In genomic region chr17:16866436-16866835, GRCh38 we compare ENCODE assay signal across 19 cellular contexts.
DNase-seq lines count a peak whose midpoint lies in the region; ATAC-seq, FAIRE-seq and TF ChIP-seq lines count a peak whose summit lies in the region.
"Had no signal": no experiment of that assay in that cellular context is flagged by ENCODE, and none has a peak within 500 bp of the region (broad histone marks: within the 10 kb centered on the region; RNA-seq: fewer than 3 reads in every experiment).

No MANE protein-coding gene starts in this region.

- no peak overlapping the region for H2AK5ac ChIP-seq in mesendoderm (ENCODE audit: low read length)

- TF ChIP-seq EP300 in HepG2 (IDR thresholded peaks at IDR 0.05; ENCODE audit: low read depth in 2 of 2, low read length in 2 of 2) (no peak), HepG2 (CRISPR knock-in tag; IDR thresholded peaks at IDR 0.05; ENCODE audit: borderline replicate concordance) (no peak)

- ATAC-seq in HepG2 (no peak), PC-3 (no peak)
- ATAC-seq: GM12878 had no signal

- TF ChIP-seq RAD21 in liver (IDR thresholded peaks at IDR 0.05) (no peak), HepG2 (CRISPR knock-in tag; IDR thresholded peaks at IDR 0.05) (no peak)

- no peak overlapping the region for H2BK120ac ChIP-seq in mesendoderm (ENCODE audit: low read depth, low read length)

- BruUV-seq in HepG2 (replicated peaks; lab: Mats Ljungman, UMichigan) (no TSS peak), PC-3 (replicated peaks; lab: Mats Ljungman, UMichigan) (no TSS peak)

- CTCF ChIA-PET in HepG2 (lab: Yijun Ruan, JAX; ENCODE audit: low intra/inter-chr PET ratio, low total read pairs) (no interaction called here), PC-3 (lab: Charles Lee) (no interaction called here)

- H3K4ac ChIP-seq in mesendoderm (ENCODE audit: low read depth, low read length): no peak overlapping the region

- no peaks in the 10 kb centered on the region for H3K79me2 ChIP-seq in HepG2 (ENCODE audit: insufficient read depth, low read length)
- no peaks in the 10 kb centered on the region for H3K79me2 ChIP-seq in PC-3 (ENCODE audit: low read length)
- H3K79me2 ChIP-seq in mesendoderm (ENCODE audit: control insufficient read depth, insufficient read depth, low read length): no peaks in the 10 kb centered on the region

- H3K4me2 ChIP-seq in HepG2 (ENCODE audit: low read depth, low read length): no peak overlapping the region
- no peak overlapping the region for H3K4me2 ChIP-seq in PC-3 (ENCODE audit: low read length)
- no peak overlapping the region for H3K4me2 ChIP-seq in mesendoderm (ENCODE audit: low read length)
- H3K4me2 ChIP-seq: GM23338 had no signal

- H3F3A ChIP-seq in PC-3 (ENCODE audit: low read length, unreplicated experiment): no peaks in the 10 kb centered on the region

- H3K36me3 ChIP-seq in liver (ENCODE audit: control insufficient read depth in 4 of 4, insufficient read depth in 3 of 4, low read depth in 1 of 4, low read length in 3 of 4): no peaks in the 10 kb centered on the region
- no peaks in the 10 kb centered on the region for H3K36me3 ChIP-seq in HepG2 (replicated peaks in 1 of 2; ENCODE audit: control insufficient read depth in 1 of 2, insufficient read depth in 2 of 2, low read length in 2 of 2)
- no peaks in the 10 kb centered on the region for H3K36me3 ChIP-seq in PC-3 (ENCODE audit: low read depth, low read length)
- H3K36me3 ChIP-seq in mesendoderm (ENCODE audit: control insufficient read depth, insufficient read depth, low read length): no peaks in the 10 kb centered on the region
- H3K36me3 ChIP-seq in testis (ENCODE audit: low read depth, missing control alignments): no peaks in the 10 kb centered on the region

- no peak overlapping the region for H2AFZ ChIP-seq in HepG2 (ENCODE audit: low read length)
- no peak overlapping the region for H2AFZ ChIP-seq in PC-3 (ENCODE audit: low read length)
- H2AFZ ChIP-seq: GM23338 had no signal

- intact Hi-C loops in HepG2 (cut with micrococcal nuclease; ENCODE audit: unreplicated experiment) (no loop called here), PC-3 (cut with micrococcal nuclease) (no loop called here), testis (cut with DNase I; ENCODE audit: low total_unique reads) (no loop called here)

- TF ChIP-seq CTCF in liver (IDR thresholded peaks at IDR 0.05; ENCODE audit: low read depth, low read length, missing input control) (no peak), HepG2 (CRISPR knock-in tag; IDR thresholded peaks at IDR 0.05) (no peak), PC-3 (conservative IDR thresholded peaks at IDR 0.05; ENCODE audit: low read depth, low read length) (no peak), testis (IDR thresholded peaks at IDR 0.05) (no peak)

- in situ Hi-C loops in HepG2 (cut with HindIII; ENCODE audit: extremely low pct_ligation_motif_present, low pct_unique_long_range_greater_than_20kb): no loop called here

- no peaks in the 10 kb centered on the region for H3K9me2 ChIP-seq in PC-3 (replicated peaks; ENCODE audit: low read length)

- H3K23ac ChIP-seq in mesendoderm (ENCODE audit: low read length): no peak overlapping the region

- H3K9me3 ChIP-seq in liver (ENCODE audit: control insufficient read depth in 4 of 4, low read length in 3 of 4) (no peaks in the 10 kb centered on the region), HepG2 (ENCODE audit: low read length) (no peaks in the 10 kb centered on the region), PC-3 (ENCODE audit: low read length) (no peaks in the 10 kb centered on the region), testis (no peaks in the 10 kb centered on the region)

- no peak overlapping the region for H2BK15ac ChIP-seq in mesendoderm (replicated peaks; ENCODE audit: low read depth)

- H3K4me1 ChIP-seq in liver (ENCODE audit: control insufficient read depth in 4 of 4, insufficient read depth in 4 of 4, low read length in 3 of 4): peaks cover 0 to 8% (median 6%) of the 10 kb centered on the region in 4 donors
- no peaks in the 10 kb centered on the region for H3K4me1 ChIP-seq in HepG2 (ENCODE audit: insufficient read depth, low read length)
- peaks cover 16% of the 10 kb centered on the region for H3K4me1 ChIP-seq in PC-3 (ENCODE audit: insufficient read depth, low read length)
- no peaks in the 10 kb centered on the region for H3K4me1 ChIP-seq in mesendoderm (ENCODE audit: control insufficient read depth, low read depth, low read length)
- H3K4me1 ChIP-seq in testis: no peaks in the 10 kb centered on the region

- H4K8ac ChIP-seq in mesendoderm (ENCODE audit: low read depth, low read length): no peak overlapping the region

- WGBS in liver: 89% methylated on average over 8 of the region's 8 CpGs
- WGBS in HepG2 (ENCODE audit: low lambda C conversion rate): 75% methylated on average over 8 of the region's 8 CpGs
- no CpG with 5 or more reads among the region's 8 CpGs for WGBS in mesendoderm (ENCODE audit: extremely low coverage, insufficient coverage, low lambda C conversion rate)
- 81 to 87% methylated on average over 7 to 8 of the region's 8 CpGs for WGBS in testis, 2 donors

- H3K27ac ChIP-seq in liver (ENCODE audit: low read depth in 1 of 2, low read length in 2 of 2) (peak overlapping the region; percentile 16 to 69), HepG2 (ENCODE audit: extremely low read length, insufficient read depth, low read length) (no peak overlapping the region), PC-3 (ENCODE audit: low read length) (peak overlapping the region; percentile 80), mesendoderm (ENCODE audit: low read depth, low read length) (no peak overlapping the region), testis (no peak overlapping the region)
- H3K27ac ChIP-seq: SK-N-MC had no signal

- H3K4me3 ChIP-seq in liver (ENCODE audit: low read depth in 1 of 3, low read length in 3 of 3) (no peak overlapping the region), HepG2 (replicated peaks in 1 of 3; ENCODE audit: insufficient read depth in 1 of 3, low read depth in 2 of 3, low read length in 3 of 3) (no peak overlapping the region), PC-3 (ENCODE audit: low read length) (no peak overlapping the region), mesendoderm (ENCODE audit: low read length) (no peak overlapping the region), testis (no peak overlapping the region)
- H3K4me3 ChIP-seq: GM12878, GM23338, SK-N-MC had no signal

- H3K9ac ChIP-seq in liver (ENCODE audit: low read depth in 1 of 2, low read length in 2 of 2) (no peak overlapping the region), HepG2 (ENCODE audit: insufficient read depth, low read depth, low read length) (no peak overlapping the region), PC-3 (ENCODE audit: low read length) (peak overlapping the region; percentile 14; the same call in 1 of the 2 replicates), mesendoderm (ENCODE audit: low read length) (no peak overlapping the region)

- H3K18ac ChIP-seq in mesendoderm (ENCODE audit: low read length): peak overlapping the region; percentile 76

- no peak for FAIRE-seq in HepG2 (lab: Jason Lieb, UNC)
- FAIRE-seq: GM12878 had no signal

- H3K56ac ChIP-seq in mesendoderm (ENCODE audit: low read length): peak overlapping the region; percentile 42

- no peaks in the 10 kb centered on the region for H3K27me3 ChIP-seq in liver (ENCODE audit: control insufficient read depth in 4 of 4, insufficient read depth in 4 of 4, low read length in 3 of 4)
- H3K27me3 ChIP-seq in HepG2 (ENCODE audit: control insufficient read depth in 1 of 2, insufficient read depth in 2 of 2, low read length in 2 of 2): no peaks in the 10 kb centered on the region
- no peaks in the 10 kb centered on the region for H3K27me3 ChIP-seq in PC-3 (ENCODE audit: low read length)
- no peaks in the 10 kb centered on the region for H3K27me3 ChIP-seq in mesendoderm (ENCODE audit: insufficient read depth, low read length, poor library complexity)
- no peaks in the 10 kb centered on the region for H3K27me3 ChIP-seq in testis

- H4K20me1 ChIP-seq in HepG2 (ENCODE audit: insufficient read depth, low read length) (no peaks in the 10 kb centered on the region), PC-3 (ENCODE audit: low read length) (no peaks in the 10 kb centered on the region)

- no peak overlapping the region for H4K5ac ChIP-seq in mesendoderm (ENCODE audit: low read length)

- no peak overlapping the region for H2BK5ac ChIP-seq in mesendoderm (ENCODE audit: low read length)

- DNase-seq in HepG2 (ENCODE audit: low spot score) (no peak), PC-3 (peak; percentile 18), mesendoderm (no peak), NCI-H1436 (lab: John Stamatoyannopoulos, UW) (no peak), 8988T (no peak), testis (no peak), DMS 273 (lab: John Stamatoyannopoulos, UW; ENCODE audit: unreplicated experiment) (no peak)
- DNase-seq: CD4-positive, CD25-positive, alpha-beta regulatory T cell; DMS79; GDM1; KG1; NCI-H1048; NCI-H2081 treated with DMSO at 0.1 percent for 48 hours; NCI-H510A; NCI-H82 had no signal

- POLR2A ChIA-PET in HepG2 (lab: Yijun Ruan, JAX) (no interaction called here), PC-3 (lab: Charles Lee; ENCODE audit: unreplicated experiment) (no interaction called here)

- TF ChIP-seq POLR2A in HepG2 (IDR thresholded peaks at IDR 0.05; ENCODE audit: insufficient read depth in 1 of 2, low read depth in 2 of 2, low read length in 2 of 2) (no peak), testis (IDR thresholded peaks at IDR 0.05) (no peak)

- H3K79me1 ChIP-seq in mesendoderm (ENCODE audit: low read length): no peaks in the 10 kb centered on the region

TF ChIP-seq in liver, 16 proteins besides CTCF, POLR2A, EP300 and RAD21 (continues in another document):
- TF ChIP-seq FOXA1 (IDR thresholded peaks at IDR 0.05) (no peak), HNF4A (conservative IDR thresholded peaks at IDR 0.05) (no peak)

TF ChIP-seq in HepG2, 621 proteins besides CTCF, POLR2A, EP300 and RAD21:
- no peak for TF ChIP-seq ZNF547 (CRISPR knock-in tag; IDR thresholded peaks at IDR 0.05)
- TF ChIP-seq ZNF234 (CRISPR knock-in tag; conservative IDR thresholded peaks at IDR 0.05): no peak
- no peak for TF ChIP-seq SMAD9 (CRISPR knock-in tag; IDR thresholded peaks at IDR 0.05)
- TF ChIP-seq ZNF230 (CRISPR knock-in tag; IDR thresholded peaks at IDR 0.05): no peak
- no peak for TF ChIP-seq ZNF629 (CRISPR knock-in tag; conservative IDR thresholded peaks at IDR 0.05)
- TF ChIP-seq MAF1 (CRISPR knock-in tag; IDR thresholded peaks at IDR 0.05; ENCODE audit: borderline replicate concordance): no peak
- no peak for TF ChIP-seq KLF9 (CRISPR knock-in tag; IDR thresholded peaks at IDR 0.05; ENCODE audit: low read depth)
- TF ChIP-seq SAFB2 (CRISPR knock-in tag; IDR thresholded peaks at IDR 0.05; ENCODE audit: borderline replicate concordance, low read depth): no peak
- no peak for TF ChIP-seq MZF1 (CRISPR knock-in tag; IDR thresholded peaks at IDR 0.05; ENCODE audit: borderline replicate concordance)
- no peak for TF ChIP-seq DRAP1 (CRISPR knock-in tag; IDR thresholded peaks at IDR 0.05)

Comparison
In these comparisons a context has a peak if more than half of its experiments do, and no peak if none do; other contexts are left out.
1. H3K27ac ChIP-seq: peak in liver (2 of 2) and PC-3 (single experiment); none in HepG2 (single experiment), mesendoderm (single experiment) and testis (0 of 2).